26 cellular contexts compared by ENCODE assay signal in genomic region chr2:127611076-127611925, GRCh38. TPM values are rescaled to one million over a fixed set of nuclear protein-coding genes. Genes with fewer than 3 reads are reported as not detected.
DNase-seq lines count a peak whose midpoint lies in the region; ATAC-seq and TF ChIP-seq lines count a peak whose summit lies in the region.
"Had no signal": no experiment of that assay in that cellular context is flagged by ENCODE, and none has a peak within 500 bp of the region (broad histone marks: within the 10 kb centered on the region; RNA-seq: fewer than 3 reads in every experiment).

No MANE protein-coding gene starts in this region.

- H2AFZ ChIP-seq in neuronal stem cell (ENCODE audit: low read length) (no peak overlapping the region), GM23248 (no peak overlapping the region)

- no peak overlapping the region for H3K14ac ChIP-seq in neuronal stem cell (ENCODE audit: low read length)

- no peak overlapping the region for H3K4ac ChIP-seq in neuronal stem cell (ENCODE audit: low read length)

- H3K4me1 Mint-ChIP-seq in natural killer cell: peaks cover 6 to 7% of the 10 kb centered on the region in 2 donors
- peaks cover 0 to 5% of the 10 kb centered on the region in 2 donors for H3K4me1 Mint-ChIP-seq in natural killer cell treated with Interleukin-12 subunit alpha and Interleukin-12 subunit beta and Interleukin-15 and Interleukin-18, amount 100 ng/mL, for 72 hours (ENCODE audit: low read depth in 2 of 2)
- H3K4me1 Mint-ChIP-seq in activated B cell treated with CpG ODN at 0.5 μM for 24 hours: peaks cover 44% of the 10 kb centered on the region
- H3K4me1 Mint-ChIP-seq: CD4-positive, alpha-beta memory T cell; mesothelial cell of epicardium had no signal

- no peak overlapping the region for H2BK12ac ChIP-seq in neuronal stem cell (ENCODE audit: low read length)

- H3K27me3 ChIP-seq in neuronal stem cell (ENCODE audit: control insufficient read depth in 3 of 3, insufficient read depth in 3 of 3, low read depth in 1 of 3, low read length in 3 of 3): peaks cover 0 to 18% (median 0%) of the 10 kb centered on the region in 3 experiments
- H3K27me3 ChIP-seq in GM23248 (replicated peaks; ENCODE audit: insufficient read depth): no peaks in the 10 kb centered on the region
- H3K27me3 ChIP-seq: body of pancreas, heart left ventricle, pancreas, SJCRH30, tibial artery had no signal

- H3K36me3 Mint-ChIP-seq in natural killer cell (peaks cover 11% of the 10 kb centered on the region), activated B cell treated with CpG ODN at 0.5 μM for 24 hours (ENCODE audit: low read depth) (peaks cover 4% of the 10 kb centered on the region)
- no peaks in the 10 kb centered on the region for H3K36me3 Mint-ChIP-seq in natural killer cell treated with Interleukin-12 subunit alpha and Interleukin-12 subunit beta and Interleukin-15 and Interleukin-18, amount 100 ng/mL, for 72 hours
- H3K36me3 Mint-ChIP-seq: mesothelial cell of epicardium had no signal

- POLR2A ChIA-PET in activated B cell treated with CpG ODN at 0.5 μM for 24 hours (lab: Charles Lee): no interaction called here

- no peaks in the 10 kb centered on the region for H3K36me3 ChIP-seq in neuronal stem cell (replicated peaks in 1 of 2; ENCODE audit: control insufficient read depth in 2 of 2, insufficient read depth in 2 of 2, low read length in 2 of 2)
- no peaks in the 10 kb centered on the region for H3K36me3 ChIP-seq in GM23248 (ENCODE audit: low read depth)
- H3K36me3 ChIP-seq: heart left ventricle, pancreas, SJCRH30, tibial artery had no signal

- H3K27ac ChIP-seq in neuronal stem cell (replicated peaks; ENCODE audit: low read length) (no peak overlapping the region), GM23248 (no peak overlapping the region)
- H3K27ac ChIP-seq: body of pancreas, heart left ventricle, pancreas, SJCRH30, tibial artery had no signal

- no peak overlapping the region for H3K18ac ChIP-seq in neuronal stem cell (ENCODE audit: low read length)

- intact Hi-C loops in natural killer cell (cut with micrococcal nuclease): no loop called here
- intact Hi-C loops in activated B cell treated with CpG ODN at 0.5 μM for 24 hours (cut with micrococcal nuclease): no loop called here

- peak overlapping the region; percentile 11 for H2BK5ac ChIP-seq in neuronal stem cell (ENCODE audit: low read length)

- no CpG with 5 or more reads among the region's 11 CpGs for WGBS in neuronal stem cell (ENCODE audit: extremely low coverage in 2 of 2, insufficient read length in 2 of 2, insufficient replicate concordance in 1 of 2), 2 donors
- 66 to 70% methylated on average over 11 of the region's 11 CpGs for WGBS in GM23248 (ENCODE audit: low coverage in 1 of 2, low lambda C conversion rate in 2 of 2, missing lambda C conversion rate in 2 of 2), 2 experiments

- peaks cover 4% of the 10 kb centered on the region; the same call in 1 of the 2 replicates for H3F3A ChIP-seq in GM23248 (ENCODE audit: insufficient read depth)

- H3K9me3 ChIP-seq in neuronal stem cell (replicated peaks in 1 of 2; ENCODE audit: control insufficient read depth in 2 of 2, insufficient read depth in 1 of 2, low read depth in 1 of 2, low read length in 2 of 2) (peaks cover 3 to 6% of the 10 kb centered on the region in 2 donors), GM23248 (ENCODE audit: low read depth) (no peaks in the 10 kb centered on the region)
- H3K9me3 ChIP-seq: pancreas had no signal

- no peak overlapping the region for H4K91ac ChIP-seq in neuronal stem cell (ENCODE audit: low read depth, low read length, poor library complexity)

- H4K8ac ChIP-seq in neuronal stem cell (ENCODE audit: low read depth, low read length): no peak overlapping the region

- no peak overlapping the region for H3K4me3 Mint-ChIP-seq in natural killer cell
- H3K4me3 Mint-ChIP-seq in natural killer cell treated with Interleukin-12 subunit alpha and Interleukin-12 subunit beta and Interleukin-15 and Interleukin-18, amount 100 ng/mL, for 72 hours: no peak overlapping the region
- H3K4me3 Mint-ChIP-seq in activated B cell treated with CpG ODN at 0.5 μM for 24 hours: no peak overlapping the region
- H3K4me3 Mint-ChIP-seq: mesothelial cell of epicardium; naive thymus-derived CD8-positive, alpha-beta T cell had no signal

- H3K4me3 ChIP-seq in neuronal stem cell (ENCODE audit: low read length in 2 of 2): no peak overlapping the region
- no peak overlapping the region for H3K4me3 ChIP-seq in GM23248
- H3K4me3 ChIP-seq: body of pancreas, heart left ventricle, pancreas, SJCRH30, tibial artery had no signal

- H2BK120ac ChIP-seq in neuronal stem cell (ENCODE audit: low read depth, low read length): no peak overlapping the region

- peak overlapping the region; percentile 31 for H2AK5ac ChIP-seq in neuronal stem cell (ENCODE audit: low read depth, low read length)

- DNase-seq in natural killer cell (peak; percentile 9), activated B cell treated with CpG ODN at 0.5 μM for 24 hours (peak; percentile 5), neuronal stem cell (ENCODE audit: low spot score) (no peak), GM23248 (no peak)
- DNase-seq in natural killer cell treated with Interleukin-12 subunit alpha and Interleukin-12 subunit beta and Interleukin-15 and Interleukin-18, amount 100 ng/mL, for 72 hours (ENCODE audit: low spot score): no peak
- DNase-seq: activated CD4-positive, alpha-beta T cell treated with anti-CD3 and anti-CD28 coated beads for 4 hours; CD4-positive, alpha-beta memory T cell; DMS 273 treated with DMSO at 0.1 percent for 48 hours; Karpas-422; NK-92 treated with Interleukin-12 subunit alpha and Interleukin-12 subunit beta, amount 100 ng/mL, for 24 hours; SJCRH30; stimulated activated naive CD8-positive, alpha-beta T cell treated with anti-CD3 and anti-CD28 coated beads, Interleukin-15, Interleukin-2, amounts not matched to agents 100 U/mL and 50 U/mL, for 24 hours; T-helper 1 cell had no signal

- H3K4me2 ChIP-seq in neuronal stem cell (ENCODE audit: insufficient read depth, low read length, poor library complexity, severe bottlenecking) (no peak overlapping the region), GM23248 (ENCODE audit: unreplicated experiment) (no peak overlapping the region)

- CTCF ChIA-PET in activated B cell treated with CpG ODN at 0.5 μM for 24 hours (lab: Charles Lee): interaction anchor here (0.9 to 1.4 kb wide), 3 partner anchors 11 to 39 kb away, joined by 3 to 7 read pairs (median 3); no protein-coding TSS in a partner anchor

- TF ChIP-seq CTCF in natural killer cell (IDR thresholded peaks at IDR 0.05): no peak
- TF ChIP-seq CTCF in activated B cell treated with CpG ODN at 0.5 μM for 24 hours (IDR thresholded peaks at IDR 0.05): no peak

- no peak overlapping the region for H3K9ac ChIP-seq in neuronal stem cell (ENCODE audit: low read depth, low read length, poor library complexity)
- no peak overlapping the region for H3K9ac ChIP-seq in GM23248

- ATAC-seq in natural killer cell: no peak
- no peak for ATAC-seq in natural killer cell treated with Interleukin-12 subunit alpha and Interleukin-12 subunit beta and Interleukin-15 and Interleukin-18, amount 100 ng/mL, for 72 hours
- ATAC-seq in activated B cell treated with CpG ODN at 0.5 μM for 24 hours (ENCODE audit: low read depth): no peak
- ATAC-seq in HG03097 (IDR thresholded peaks at IDR 0.05; ENCODE audit: low FRiP score, unreplicated experiment): no peak
- no peak for ATAC-seq in GM21515 (IDR thresholded peaks at IDR 0.05; ENCODE audit: unreplicated experiment)
- ATAC-seq: body of pancreas; heart left ventricle; naive thymus-derived CD8-positive, alpha-beta T cell; pancreas; right cardiac atrium; stimulated activated naive CD8-positive, alpha-beta T cell treated with anti-CD3 and anti-CD28 coated beads, Interleukin-15, Interleukin-2, amounts not matched to agents 100 U/mL and 50 U/mL, for 24 hours had no signal

- in situ Hi-C loops in GM23248 (cut with MboI): no loop called here

- no peaks in the 10 kb centered on the region for H3K9me2 ChIP-seq in GM23248 (ENCODE audit: insufficient read depth)

- H3K79me2 ChIP-seq in GM23248 (ENCODE audit: insufficient read depth): no peaks in the 10 kb centered on the region

- H3K9me3 Mint-ChIP-seq in natural killer cell (peaks cover 0 to 6% of the 10 kb centered on the region in 2 donors), activated B cell treated with CpG ODN at 0.5 μM for 24 hours (peaks cover 8% of the 10 kb centered on the region)
- no peaks in the 10 kb centered on the region for H3K9me3 Mint-ChIP-seq in natural killer cell treated with Interleukin-12 subunit alpha and Interleukin-12 subunit beta and Interleukin-15 and Interleukin-18, amount 100 ng/mL, for 72 hours

- H3K27ac Mint-ChIP-seq in natural killer cell (no peak overlapping the region), activated B cell treated with CpG ODN at 0.5 μM for 24 hours (no peak overlapping the region)
- no peak overlapping the region for H3K27ac Mint-ChIP-seq in natural killer cell treated with Interleukin-12 subunit alpha and Interleukin-12 subunit beta and Interleukin-15 and Interleukin-18, amount 100 ng/mL, for 72 hours
- H3K27ac Mint-ChIP-seq: activated T-helper 2 cell treated with anti-CD3 and anti-CD28 coated beads, Interferon-gamma antibody, Interleukin-2, Interleukin-4, amounts not matched to agents 10 μg/mL and 5 μg/mL and 100 μg/mL, durations not matched to agents 14 hours and 24 hours and 36 hours; CD4-positive, alpha-beta memory T cell; mesothelial cell of epicardium; naive thymus-derived CD8-positive, alpha-beta T cell had no signal

- H2BK15ac ChIP-seq in neuronal stem cell (ENCODE audit: low read length): no peak overlapping the region

- no peaks in the 10 kb centered on the region for H3K79me1 ChIP-seq in neuronal stem cell (ENCODE audit: low read depth, low read length)

- H3K27me3 Mint-ChIP-seq in natural killer cell (ENCODE audit: low read depth in 2 of 2) (peaks cover 2 to 25% of the 10 kb centered on the region in 2 donors), activated B cell treated with CpG ODN at 0.5 μM for 24 hours (no peaks in the 10 kb centered on the region)
- peaks cover 12 to 24% of the 10 kb centered on the region in 2 donors for H3K27me3 Mint-ChIP-seq in natural killer cell treated with Interleukin-12 subunit alpha and Interleukin-12 subunit beta and Interleukin-15 and Interleukin-18, amount 100 ng/mL, for 72 hours
- H3K27me3 Mint-ChIP-seq: naive thymus-derived CD8-positive, alpha-beta T cell had no signal

- no peaks in the 10 kb centered on the region for H4K20me1 ChIP-seq in GM23248 (ENCODE audit: insufficient read depth)

- peak overlapping the region; percentile 51 for H3K23ac ChIP-seq in neuronal stem cell (ENCODE audit: low read depth, low read length, poor library complexity)

- H3K4me1 ChIP-seq in neuronal stem cell (ENCODE audit: control insufficient read depth in 2 of 2, insufficient read depth in 1 of 2, low read depth in 1 of 2, low read length in 2 of 2) (peaks cover 0 to 3% of the 10 kb centered on the region in 2 donors), GM23248 (ENCODE audit: insufficient read depth) (peaks cover 12% of the 10 kb centered on the region)
- H3K4me1 ChIP-seq: body of pancreas, heart left ventricle, pancreas, tibial artery had no signal

RNA-seq across cellular contexts. Expression of gene GPR17, which starts 34.7 kb away (rescaled TPM):
- total RNA-seq in natural killer cell (not detected), activated B cell treated with CpG ODN at 0.5 μM for 24 hours (not detected in 2 replicates)
- not detected for total RNA-seq in natural killer cell treated with Interleukin-12 subunit alpha and Interleukin-12 subunit beta and Interleukin-15 and Interleukin-18, amount 100 ng/mL, for 72 hours
- polyA plus RNA-seq in neuronal stem cell (2013, experiment 1 of 2): 0.06 TPM
- polyA plus RNA-seq in neuronal stem cell (2013, experiment 2 of 2): 0.04 TPM
- total RNA-seq in GM23248 (2014; rRNA removed; shearing (Covaris generic)): not detected in 2 replicates
- polyA plus RNA-seq in GM23248 (2016; fragmentation: Nextera tagmentation; extraction: Ambion mirVana): 0.11 TPM in 1 of 2 replicates, not detected in the other
- total RNA-seq: activated T-helper 2 cell treated with anti-CD3 and anti-CD28 coated beads, Interferon-gamma antibody, Interleukin-2, Interleukin-4, amounts not matched to agents 10 μg/mL and 5 μg/mL and 100 μg/mL, durations not matched to agents 14 hours and 24 hours and 36 hours; CD4-positive, alpha-beta memory T cell; epithelial cell of proximal tubule; fibroblast of villous mesenchyme; G401; mesothelial cell of epicardium; naive thymus-derived CD8-positive, alpha-beta T cell; pancreas; SJCRH30 had no signal
- polyA plus RNA-seq: CD4-positive, alpha-beta memory T cell; naive thymus-derived CD8-positive, alpha-beta T cell had no signal

Comparison
In these comparisons a context has a peak if more than half of its experiments do, and no peak if none do; other contexts are left out.
1. DNase-seq: peak in natural killer cell (single experiment) and activated B cell treated with CpG ODN at 0.5 μM for 24 hours (single experiment); none in natural killer cell treated with Interleukin-12 subunit alpha and Interleukin-12 subunit beta and Interleukin-15 and Interleukin-18, amount 100 ng/mL, for 72 hours (single experiment), neuronal stem cell (single experiment) and GM23248 (single experiment).